Comparison of ENCODE assay signal across 13 cellular contexts in genomic region chr6:155120034-155120433, GRCh38.
DNase-seq lines count a peak whose midpoint lies in the region; ATAC-seq and TF ChIP-seq lines count a peak whose summit lies in the region.
"Had no signal": no experiment of that assay in that cellular context is flagged by ENCODE, and none has a peak within 500 bp of the region (broad histone marks: within the 10 kb centered on the region; RNA-seq: fewer than 3 reads in every experiment).

No MANE protein-coding gene starts in this region.

- in situ Hi-C loops in astrocyte of the cerebellum (cut with HindIII; ENCODE audit: low sequenced_read_pairs): no loop called here

- TF ChIP-seq POLR2A in spleen (IDR thresholded peaks at IDR 0.05): no peak

- H3K4me1 ChIP-seq in HUES64 (ENCODE audit: insufficient read depth, low read length) (peaks cover 45% of the 10 kb centered on the region), spleen (no peaks in the 10 kb centered on the region)

- ATAC-seq in HG03045 (IDR thresholded peaks at IDR 0.05; ENCODE audit: unreplicated experiment): no peak

- H3K36me3 ChIP-seq in HUES64 (ENCODE audit: insufficient read depth, low read length): no peaks in the 10 kb centered on the region
- H3K36me3 ChIP-seq in spleen: no peaks in the 10 kb centered on the region

- DNase-seq in A172 (ENCODE audit: low spot score) (peak; percentile 61), astrocyte of the cerebellum (ENCODE audit: low read depth) (peak; percentile 78), iPS-NIHi7 (ENCODE audit: extremely low spot score) (peak; percentile 63), HuH-7 (ENCODE audit: low spot score) (no peak), NCI-H2196 (lab: John Stamatoyannopoulos, UW; ENCODE audit: unreplicated experiment) (no peak), spleen (no peak)
- DNase-seq: activated CD4-positive, alpha-beta T cell treated with anti-CD3 and anti-CD28 coated beads, Interleukin-2, amount 50 U/mL, for 1 hour; activated T-cell treated with anti-CD3 and anti-CD28 coated beads, Interleukin-2, amount 50 U/mL, for 1 hour; CD4-positive, CD25-positive, alpha-beta regulatory T cell; central memory CD4-positive, alpha-beta T cell; NCI-H1436 had no signal

- 5% methylated on average over 6 of the region's 6 CpGs for WGBS in HUES64
- 72 to 95% (median 87%) methylated on average over 6 of the region's 6 CpGs for WGBS in spleen, 5 donors

- peak overlapping the region; percentile 53; the same call in 1 of the 2 replicates for H3K9ac ChIP-seq in HUES64 (ENCODE audit: low read depth, low read length)

- no peaks in the 10 kb centered on the region for H3K27me3 ChIP-seq in HUES64 (ENCODE audit: insufficient read depth, low read length)
- H3K27me3 ChIP-seq in spleen (replicated peaks in 1 of 7): no peaks in the 10 kb centered on the region

- H3K4me3 ChIP-seq in HUES64 (ENCODE audit: low read length) (no peak overlapping the region), astrocyte of the cerebellum (ENCODE audit: low read depth, low read length) (no peak overlapping the region), spleen (no peak overlapping the region)

- H3K9me3 ChIP-seq in HUES64 (ENCODE audit: insufficient read depth, low read depth, low read length) (no peaks in the 10 kb centered on the region), spleen (no peaks in the 10 kb centered on the region)

- intact Hi-C loops in spleen (cut with DNase I; ENCODE audit: low total_unique reads): no loop called here

- H3K27ac ChIP-seq in HUES64 (ENCODE audit: low read depth, low read length): peak overlapping the region; percentile 96
- H3K27ac ChIP-seq in spleen: no peak overlapping the region

- TF ChIP-seq CTCF in astrocyte of the cerebellum (IDR thresholded peaks at IDR 0.05; ENCODE audit: low read depth, low read length, missing control alignments) (no peak), spleen (IDR thresholded peaks at IDR 0.05 in 8 of 11, conservative IDR thresholded peaks at IDR 0.05 in 3 of 11) (no peak)

Comparison
In these comparisons a context has a peak if more than half of its experiments do, and no peak if none do; other contexts are left out.
1. DNase-seq: peak in A172 (single experiment), astrocyte of the cerebellum (single experiment) and iPS-NIHi7 (single experiment); none in HuH-7 (single experiment), NCI-H2196 (single experiment) and spleen (single experiment).